ENCODE assay signal across 10 cellular contexts in genomic region chr10:79144341-79145173, GRCh38.
DNase-seq lines count a peak whose midpoint lies in the region; ATAC-seq, FAIRE-seq and TF ChIP-seq lines count a peak whose summit lies in the region.
"Had no signal": no experiment of that assay in that cellular context is flagged by ENCODE, and none has a peak within 500 bp of the region (broad histone marks: within the 10 kb centered on the region; RNA-seq: fewer than 3 reads in every experiment).

No MANE protein-coding gene starts in this region.

- in situ Hi-C loops in HepG2 (cut with HindIII; ENCODE audit: extremely low pct_ligation_motif_present, low pct_unique_long_range_greater_than_20kb) = no loop called here

- no peak overlapping the region for H3K4me2 ChIP-seq in HepG2 (ENCODE audit: low read depth, low read length)

- no peak for TF ChIP-seq RAD21 in HepG2 (CRISPR knock-in tag; IDR thresholded peaks at IDR 0.05)

- no peak for FAIRE-seq in HepG2 (lab: Jason Lieb, UNC)

- H3K27ac ChIP-seq in HepG2 (ENCODE audit: extremely low read length, insufficient read depth, low read length) (no peak overlapping the region), right lobe of liver (peak overlapping the region in 1 of 3 donors; percentile 76), body of pancreas (peak overlapping the region in 3 of 4 donors; percentile 30 to 82 (median 77)), WERI-Rb-1 (no peak overlapping the region)

- TF ChIP-seq EP300 in HepG2 (IDR thresholded peaks at IDR 0.05; ENCODE audit: low read depth in 2 of 2, low read length in 2 of 2) (no peak), HepG2 (CRISPR knock-in tag; IDR thresholded peaks at IDR 0.05; ENCODE audit: borderline replicate concordance) (no peak)

- peaks cover 61 to 90% of the 10 kb centered on the region in 2 experiments for H3K36me3 ChIP-seq in HepG2 (replicated peaks in 1 of 2; ENCODE audit: control insufficient read depth in 1 of 2, insufficient read depth in 2 of 2, low read length in 2 of 2)
- H3K36me3 ChIP-seq in right lobe of liver = peaks cover 0 to 11% (median 4%) of the 10 kb centered on the region in 4 donors
- H3K36me3 ChIP-seq in body of pancreas (replicated peaks in 1 of 2; ENCODE audit: insufficient read depth in 1 of 2, low read depth in 2 of 2) = peaks cover 0 to 8% of the 10 kb centered on the region in 2 donors
- peaks cover 5% of the 10 kb centered on the region for H3K36me3 ChIP-seq in mucosa of stomach (ENCODE audit: control insufficient read depth, insufficient read depth, low read length)
- H3K36me3 ChIP-seq in WERI-Rb-1 = 0 out of 2 replicates have a peak, but pooled peaks cover 4% of the 10 kb centered on the region

- no peaks in the 10 kb centered on the region for H3K27me3 ChIP-seq in HepG2 (ENCODE audit: control insufficient read depth in 1 of 2, insufficient read depth in 2 of 2, low read length in 2 of 2)
- H3K27me3 ChIP-seq in right lobe of liver = no peaks in the 10 kb centered on the region
- H3K27me3 ChIP-seq in body of pancreas = no peaks in the 10 kb centered on the region
- no peaks in the 10 kb centered on the region for H3K27me3 ChIP-seq in mucosa of stomach (ENCODE audit: control insufficient read depth, insufficient read depth, low read length)
- H3K27me3 ChIP-seq in WERI-Rb-1 (ENCODE audit: insufficient read depth, low read depth, severe bottlenecking) = no peaks in the 10 kb centered on the region

- intact Hi-C loops in HepG2 (cut with micrococcal nuclease; ENCODE audit: unreplicated experiment) = no loop called here
- intact Hi-C loops in right lobe of liver (cut with DNase I) = no loop called here
- intact Hi-C loops in body of pancreas (cut with DNase I) = no loop called here

- TF ChIP-seq POLR2A in HepG2 (IDR thresholded peaks at IDR 0.05; ENCODE audit: insufficient read depth in 1 of 2, low read depth in 2 of 2, low read length in 2 of 2) (no peak), right lobe of liver (IDR thresholded peaks at IDR 0.05) (no peak), body of pancreas (IDR thresholded peaks at IDR 0.05) (no peak)

- H3K9me3 ChIP-seq in HepG2 (ENCODE audit: low read length) (no peaks in the 10 kb centered on the region), right lobe of liver (no peaks in the 10 kb centered on the region), body of pancreas (no peaks in the 10 kb centered on the region), mucosa of stomach (ENCODE audit: control insufficient read depth, low read length) (no peaks in the 10 kb centered on the region), WERI-Rb-1 (ENCODE audit: severe bottlenecking) (no peaks in the 10 kb centered on the region)

- no peak overlapping the region for H2AFZ ChIP-seq in HepG2 (ENCODE audit: low read length)

- TF ChIP-seq CTCF in HepG2 (CRISPR knock-in tag; IDR thresholded peaks at IDR 0.05) = no peak
- TF ChIP-seq CTCF in right lobe of liver (IDR thresholded peaks at IDR 0.05) = no peak
- no peak for TF ChIP-seq CTCF in body of pancreas (IDR thresholded peaks at IDR 0.05)
- no peak for TF ChIP-seq CTCF in WERI-Rb-1 (IDR thresholded peaks at IDR 0.05; ENCODE audit: low read depth, low read length)

- no TSS peak for BruUV-seq in HepG2 (replicated peaks; lab: Mats Ljungman, UMichigan)

- peaks cover 2% of the 10 kb centered on the region for H3K79me2 ChIP-seq in HepG2 (ENCODE audit: insufficient read depth, low read length)

- POLR2A ChIA-PET in HepG2 (lab: Yijun Ruan, JAX) = interaction anchor here (0.6 kb wide), 1 partner anchor 74 kb away, joined by 3 read pairs; no protein-coding TSS in a partner anchor

- WGBS in HepG2 (ENCODE audit: low lambda C conversion rate) = 94% methylated on average over 12 of the region's 12 CpGs
- WGBS in right lobe of liver (ENCODE audit: insufficient coverage, low coverage, low lambda C conversion rate, missing lambda C conversion rate) = 58% methylated on average over 11 of the region's 12 CpGs
- 69 to 70% methylated on average over 12 of the region's 12 CpGs for whole genome bisulfite sequencing in body of pancreas, 2 donors

- DNase-seq in HepG2 (ENCODE audit: low spot score) (no peak), right lobe of liver (no peak), body of pancreas (no peak), NCI-H1694 treated with DMSO at 0.1 percent for 48 hours (lab: John Stamatoyannopoulos, UW) (no peak), DMS114 treated with DMSO at 0.1 percent for 48 hours (lab: John Stamatoyannopoulos, UW; ENCODE audit: unreplicated experiment) (no peak), WERI-Rb-1 (no peak), HK-2 (ENCODE audit: unreplicated experiment) (no peak)
- DNase-seq: activated CD8-positive, alpha-beta memory T cell treated with anti-CD3 and anti-CD28 coated beads for 24 hours; effector CD8-positive, alpha-beta T cell had no signal

- CTCF ChIA-PET in HepG2 (lab: Yijun Ruan, JAX; ENCODE audit: low intra/inter-chr PET ratio, low total read pairs) = no interaction called here

- ATAC-seq in HepG2 = no peak
- ATAC-seq in right lobe of liver = no peak
- ATAC-seq in body of pancreas = no peak

- H3K4me1 ChIP-seq in HepG2 (ENCODE audit: insufficient read depth, low read length) (peaks cover 48% of the 10 kb centered on the region), right lobe of liver (peaks cover 0 to 42% (median 24%) of the 10 kb centered on the region in 4 donors), body of pancreas (peaks cover 54% of the 10 kb centered on the region), mucosa of stomach (ENCODE audit: control insufficient read depth, insufficient read depth, low read length) (peaks cover 86% of the 10 kb centered on the region)

- H3K4me3 ChIP-seq in HepG2 (replicated peaks in 1 of 3; ENCODE audit: insufficient read depth in 1 of 3, low read depth in 2 of 3, low read length in 3 of 3) (no peak overlapping the region), right lobe of liver (no peak overlapping the region), body of pancreas (no peak overlapping the region), mucosa of stomach (ENCODE audit: low read length) (no peak overlapping the region), WERI-Rb-1 (ENCODE audit: low read depth, low read length) (no peak overlapping the region)

- H3K9ac ChIP-seq in HepG2 (ENCODE audit: insufficient read depth, low read depth, low read length) (no peak overlapping the region), mucosa of stomach (ENCODE audit: low read length) (peak overlapping the region; percentile 9)

- peaks cover 12% of the 10 kb centered on the region for H4K20me1 ChIP-seq in HepG2 (ENCODE audit: insufficient read depth, low read length)

TF ChIP-seq in HepG2, 621 proteins besides CTCF, POLR2A, EP300 and RAD21:
- TF ChIP-seq ZMYM3 (CRISPR knock-in tag; IDR thresholded peaks at IDR 0.05) = peak; percentile 53; the same call in 1 of the 2 replicates
- TF ChIP-seq ZNF768 (CRISPR knock-in tag; IDR thresholded peaks at IDR 0.05) = peak; percentile 92
- TF ChIP-seq ZNF629 (CRISPR knock-in tag; conservative IDR thresholded peaks at IDR 0.05) = peak; percentile 76
- no peak for TF ChIP-seq HDAC6 (IDR thresholded peaks at IDR 0.05; ENCODE audit: low read depth, low read length)
TF ChIP-seq in HepG2: peak in this region for 3.

Comparison
In these comparisons a context has a peak if more than half of its experiments do, and no peak if none do; other contexts are left out.
1. H3K27ac ChIP-seq: peak in body of pancreas (3 of 4); none in HepG2 (single experiment) and WERI-Rb-1 (single experiment).